Comparison of ENCODE assay signal across 8 cellular contexts in the genomic region with DNA sequence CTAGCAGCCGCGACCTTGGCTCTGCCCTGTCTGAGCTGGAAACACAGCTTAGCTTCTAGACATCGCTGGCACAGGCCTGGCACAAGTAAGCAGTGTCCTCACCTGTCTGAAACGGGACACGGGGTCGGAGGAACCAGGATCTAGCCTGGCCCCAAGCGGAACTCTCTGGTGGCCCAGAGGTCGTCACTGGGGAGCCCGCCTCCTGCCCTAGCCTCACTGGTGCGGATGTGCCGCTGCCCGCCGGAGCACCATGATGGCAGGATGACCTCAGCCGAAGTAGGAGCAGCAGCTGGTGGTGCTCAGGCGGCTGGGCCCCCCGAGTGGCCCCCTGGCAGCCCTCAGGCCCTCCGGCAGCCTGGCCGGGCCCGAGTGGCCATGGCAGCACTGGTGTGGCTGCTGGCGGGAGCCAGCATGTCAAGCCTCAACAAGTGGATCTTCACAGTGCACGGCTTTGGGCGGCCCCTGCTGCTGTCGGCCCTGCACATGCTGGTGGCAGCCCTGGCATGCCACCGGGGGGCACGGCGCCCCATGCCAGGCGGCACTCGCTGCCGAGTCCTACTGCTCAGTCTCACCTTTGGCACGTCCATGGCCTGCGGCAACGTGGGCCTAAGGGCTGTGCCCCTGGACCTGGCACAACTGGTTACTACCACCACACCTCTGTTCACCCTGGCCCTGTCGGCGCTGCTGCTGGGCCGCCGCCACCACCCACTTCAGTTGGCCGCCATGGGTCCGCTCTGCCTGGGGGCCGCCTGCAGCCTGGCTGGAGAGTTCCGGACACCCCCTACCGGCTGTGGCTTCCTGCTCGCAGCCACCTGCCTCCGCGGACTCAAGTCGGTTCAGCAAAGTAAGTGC. TPM values are rescaled to one million over a fixed set of nuclear protein-coding genes. Genes with fewer than 3 reads are reported as not detected.
DNase-seq lines count a peak whose midpoint lies in the region; ATAC-seq and TF ChIP-seq lines count a peak whose summit lies in the region.

No MANE protein-coding gene starts in this region.

- DNase-seq in NCI-H2227 (lab: John Stamatoyannopoulos, UW; ENCODE audit: unreplicated experiment) (peak; percentile 6), NCI-H2227 treated with DMSO at 0.1 percent for 48 hours (lab: John Stamatoyannopoulos, UW) (no peak), memory B cell (ENCODE audit: low spot score in 2 of 2) (peak in 1 of 2 donors; percentile 28), mesenteric fat pad (ENCODE audit: low spot score) (no peak), NCI-H1694 treated with DMSO at 0.1 percent for 48 hours (lab: John Stamatoyannopoulos, UW) (no peak)

- no peaks in the 10 kb centered on the region for H3F3A ChIP-seq in SU-DHL-6 (ENCODE audit: insufficient read depth)

- H3K27me3 ChIP-seq in SU-DHL-6 (ENCODE audit: low read length), result no peaks in the 10 kb centered on the region
- no peaks in the 10 kb centered on the region for H3K27me3 ChIP-seq in thymus (ENCODE audit: control insufficient read depth, insufficient read depth)

- peaks cover 13% of the 10 kb centered on the region for H3K4me1 ChIP-seq in thymus (ENCODE audit: control insufficient read depth, insufficient read depth, low read length)

- H3K4me2 ChIP-seq in SU-DHL-6 (ENCODE audit: low read depth, low read length, poor library complexity, severe bottlenecking), result peak overlapping the region; percentile 74

- no peaks in the 10 kb centered on the region for H3K36me3 Mint-ChIP-seq in dendritic cell treated with granulocyte-macrophage colony-stimulating factor and Interleukin-4, amounts not matched to agents 40 ng/mL and 50 ng/mL, for 4 days (ENCODE audit: low read depth)
- peaks cover 1% of the 10 kb centered on the region for H3K36me3 Mint-ChIP-seq in memory B cell

- peak overlapping the region; percentile 75 for H3K4me3 Mint-ChIP-seq in dendritic cell treated with granulocyte-macrophage colony-stimulating factor and Interleukin-4, amounts not matched to agents 40 ng/mL and 50 ng/mL, for 4 days
- peak overlapping the region; percentile 92 for H3K4me3 Mint-ChIP-seq in memory B cell

- H3K27me3 Mint-ChIP-seq in dendritic cell treated with granulocyte-macrophage colony-stimulating factor and Interleukin-4, amounts not matched to agents 40 ng/mL and 50 ng/mL, for 4 days, result peaks cover 2% of the 10 kb centered on the region
- no peaks in the 10 kb centered on the region for H3K27me3 Mint-ChIP-seq in memory B cell

- no peak overlapping the region for H3K27ac ChIP-seq in SU-DHL-6 (ENCODE audit: low read depth, low read length)
- H3K27ac ChIP-seq in thymus (ENCODE audit: low read depth), result no peak overlapping the region

- H3K9me2 ChIP-seq in SU-DHL-6 (replicated peaks; ENCODE audit: insufficient read depth, low read length), result no peaks in the 10 kb centered on the region

- no peaks in the 10 kb centered on the region for H3K9me3 ChIP-seq in SU-DHL-6 (ENCODE audit: insufficient read depth, low read length)
- H3K9me3 ChIP-seq in thymus (ENCODE audit: control insufficient read depth), result no peaks in the 10 kb centered on the region

- ATAC-seq in memory B cell (ENCODE audit: low read depth), result no peak

- peaks cover 41% of the 10 kb centered on the region for H3K4me1 Mint-ChIP-seq in dendritic cell treated with granulocyte-macrophage colony-stimulating factor and Interleukin-4, amounts not matched to agents 40 ng/mL and 50 ng/mL, for 4 days (ENCODE audit: low read depth)
- H3K4me1 Mint-ChIP-seq in memory B cell, result peaks cover 8% of the 10 kb centered on the region

- peak overlapping the region; percentile 82 for H2AFZ ChIP-seq in SU-DHL-6 (ENCODE audit: low read depth, low read length, severe bottlenecking)

- no peaks in the 10 kb centered on the region for H3K36me3 ChIP-seq in SU-DHL-6 (ENCODE audit: low read length)
- H3K36me3 ChIP-seq in thymus (ENCODE audit: control insufficient read depth, insufficient read depth), result no peaks in the 10 kb centered on the region

- peak overlapping the region; percentile 67 for H3K27ac Mint-ChIP-seq in dendritic cell treated with granulocyte-macrophage colony-stimulating factor and Interleukin-4, amounts not matched to agents 40 ng/mL and 50 ng/mL, for 4 days
- no peak overlapping the region for H3K27ac Mint-ChIP-seq in memory B cell

- no peaks in the 10 kb centered on the region for H3K9me3 Mint-ChIP-seq in dendritic cell treated with granulocyte-macrophage colony-stimulating factor and Interleukin-4, amounts not matched to agents 40 ng/mL and 50 ng/mL, for 4 days
- peaks cover 3% of the 10 kb centered on the region for H3K9me3 Mint-ChIP-seq in memory B cell

- H3K4me3 ChIP-seq in SU-DHL-6 (ENCODE audit: insufficient read depth, low read length, poor library complexity, severe bottlenecking) (peak overlapping the region; percentile 50), thymus (ENCODE audit: low read length) (peak overlapping the region; percentile 58)

- WGBS in thymus, result 76% methylated on average over 45 of the region's 45 CpGs

- H3K9ac ChIP-seq in SU-DHL-6 (ENCODE audit: low read length), result peak overlapping the region; percentile 61

- TF ChIP-seq CTCF in SU-DHL-6 (IDR thresholded peaks at IDR 0.05; ENCODE audit: insufficient read depth, low read length, poor library complexity, severe bottlenecking), result no peak

- H3K79me2 ChIP-seq in SU-DHL-6 (ENCODE audit: insufficient read depth, low read length), result no peaks in the 10 kb centered on the region

- intact Hi-C loops in dendritic cell treated with granulocyte-macrophage colony-stimulating factor and Interleukin-4, amounts not matched to agents 40 ng/mL and 50 ng/mL, for 4 days (cut with micrococcal nuclease), result loop anchor here (10.0 kb wide), 2 partner anchors 58 to 288 kb away; partner anchors contain the start of gene OSBP2

- no peaks in the 10 kb centered on the region for H4K20me1 ChIP-seq in SU-DHL-6 (ENCODE audit: low read depth, low read length)

RNA-seq across cellular contexts. Expression of gene SLC35E4, which starts 0.9 kb away (rescaled TPM):
- 1.2 TPM for polyA plus RNA-seq in thymus
- total RNA-seq in mesenteric fat pad, result 3.7 TPM

RNA-seq across cellular contexts. Expression of gene TCN2, which starts 29.5 kb away (rescaled TPM):
- 10.2 TPM for polyA plus RNA-seq in thymus
- 46.5 TPM for total RNA-seq in mesenteric fat pad

RNA-seq across cellular contexts. Expression of gene DUSP18, which starts 31.2 kb away (rescaled TPM):
- polyA plus RNA-seq in thymus, result 6.4 TPM
- total RNA-seq in mesenteric fat pad, result 6.8 TPM

RNA-seq across cellular contexts. Expression of gene PES1, which starts 44.7 kb away (rescaled TPM):
- 48.7 TPM for polyA plus RNA-seq in thymus
- total RNA-seq in mesenteric fat pad, result 59.4 TPM

RNA-seq across cellular contexts. Expression of gene OSBP2, which starts 58.2 kb away (rescaled TPM):
- polyA plus RNA-seq in thymus, result 0.46 TPM
- total RNA-seq in mesenteric fat pad, result 1.4 TPM
